ENCODE assay signal across 8 cellular contexts in genomic region chr1:27542463-27543273, GRCh38. TPM values are rescaled to one million over a fixed set of nuclear protein-coding genes. Genes with fewer than 3 reads are reported as not detected.
DNase-seq lines count a peak whose midpoint lies in the region; ATAC-seq, FAIRE-seq and TF ChIP-seq lines count a peak whose summit lies in the region.

No MANE protein-coding gene starts in this region.

- no peak overlapping the region for H2BK20ac ChIP-seq in H9 (ENCODE audit: low read depth, low read length, poor library complexity, severe bottlenecking)

- DNase-seq in H9, result no peak
- DNase-seq in SK-MEL-5 (ENCODE audit: low read depth, low spot score), result peak; percentile 51
- peak; percentile 17 for DNase-seq in endothelial cell of umbilical vein (ENCODE audit: low read depth, low spot score)
- no peak for DNase-seq in natural killer cell treated with Interleukin-12 subunit alpha and Interleukin-12 subunit beta and Interleukin-15 and Interleukin-18, amount 100 ng/mL, for 72 hours (ENCODE audit: low spot score)
- no peak for DNase-seq in SKM-1 treated with dmso at 0.1 percent for 144 hours (lab: John Stamatoyannopoulos, UW; ENCODE audit: unreplicated experiment)
- no peak for DNase-seq in endothelial cell (ENCODE audit: low spot score)
- no peak for DNase-seq in pons (ENCODE audit: low spot score)

- H3K4me3 Mint-ChIP-seq in H9, result no peak overlapping the region
- no peak overlapping the region for H3K4me3 Mint-ChIP-seq in natural killer cell treated with Interleukin-12 subunit alpha and Interleukin-12 subunit beta and Interleukin-15 and Interleukin-18, amount 100 ng/mL, for 72 hours
- no peak overlapping the region for H3K4me3 Mint-ChIP-seq in endothelial cell (ENCODE audit: unreplicated experiment)

- H3K36me3 ChIP-seq in endothelial cell of umbilical vein (ENCODE audit: control insufficient read depth in 2 of 2, extremely low read depth in 1 of 2, insufficient read depth in 2 of 2, low read length in 2 of 2), result peaks cover 0 to 19% of the 10 kb centered on the region in 2 experiments

- peak; percentile 30 to 32 for ATAC-seq in natural killer cell treated with Interleukin-12 subunit alpha and Interleukin-12 subunit beta and Interleukin-15 and Interleukin-18, amount 100 ng/mL, for 72 hours
- ATAC-seq in HG03342 (IDR thresholded peaks at IDR 0.05; ENCODE audit: unreplicated experiment), result no peak

- H3K9me3 ChIP-seq in H9 (ENCODE audit: control insufficient read depth, low read depth, low read length) (no peaks in the 10 kb centered on the region), endothelial cell of umbilical vein (replicated peaks; ENCODE audit: control insufficient read depth, insufficient read depth, low read length) (no peaks in the 10 kb centered on the region)

- peaks cover 11% of the 10 kb centered on the region; the same call in 1 of the 2 replicates for H3K4me1 ChIP-seq in H9 (ENCODE audit: insufficient read depth, low read length)
- peaks cover 9% of the 10 kb centered on the region for H3K4me1 ChIP-seq in endothelial cell of umbilical vein (ENCODE audit: control insufficient read depth, extremely low read depth, insufficient read depth, low read length)

- H2BK120ac ChIP-seq in H9 (ENCODE audit: low read depth, low read length, poor library complexity, severe bottlenecking), result no peak overlapping the region

- no peak overlapping the region for H3K18ac ChIP-seq in H9 (ENCODE audit: insufficient read length, low read depth, low read length)

- in situ Hi-C loops in SK-MEL-5 (cut with HindIII; ENCODE audit: low pct_unique_long_range_greater_than_20kb, low sequenced_read_pairs), result no loop called here

- H4K5ac ChIP-seq in H9 (ENCODE audit: insufficient read length, low read depth, low read length), result no peak overlapping the region

- no peak overlapping the region for H4K91ac ChIP-seq in H9 (ENCODE audit: insufficient read length, low read depth, low read length)

- CTCF ChIA-PET in endothelial cell of umbilical vein (lab: Charles Lee), result interaction anchor here (1.0 to 2.6 kb wide), 2 partner anchors 10 to 14 kb away, joined by 4 to 16 read pairs; no protein-coding TSS in a partner anchor

- H2BK5ac ChIP-seq in H9 (ENCODE audit: insufficient read length, low read length), result no peak overlapping the region

- H3K4me2 ChIP-seq in H9 (ENCODE audit: insufficient read depth, insufficient read length, low read length) (no peak overlapping the region), endothelial cell of umbilical vein (ENCODE audit: insufficient read depth, low read length) (no peak overlapping the region)

- TF ChIP-seq CTCF in H9 (conservative IDR thresholded peaks at IDR 0.05), result no peak
- TF ChIP-seq CTCF in endothelial cell of umbilical vein (IDR thresholded peaks at IDR 0.05; ENCODE audit: extremely low read depth in 1 of 2, insufficient read depth in 1 of 2, low read depth in 1 of 2, low read length in 2 of 2), result no peak
- no peak for TF ChIP-seq CTCF in endothelial cell (IDR thresholded peaks at IDR 0.05; ENCODE audit: unreplicated experiment)

- H3K27me3 Mint-ChIP-seq in H9 (ENCODE audit: low read depth) (no peaks in the 10 kb centered on the region), endothelial cell (ENCODE audit: unreplicated experiment) (peaks cover 19% of the 10 kb centered on the region)
- no peaks in the 10 kb centered on the region for H3K27me3 Mint-ChIP-seq in natural killer cell treated with Interleukin-12 subunit alpha and Interleukin-12 subunit beta and Interleukin-15 and Interleukin-18, amount 100 ng/mL, for 72 hours

- no peak overlapping the region for H3K4me3 ChIP-seq in endothelial cell of umbilical vein (replicated peaks in 1 of 3; ENCODE audit: insufficient read depth in 1 of 3, low read depth in 1 of 3, low read length in 3 of 3)

- H2AFZ ChIP-seq in H9 (ENCODE audit: low read length) (no peak overlapping the region), endothelial cell of umbilical vein (ENCODE audit: low read depth, low read length) (no peak overlapping the region)

- no peak overlapping the region for H2AK5ac ChIP-seq in H9 (ENCODE audit: insufficient read length, low read length)

- no peak overlapping the region for H3K23ac ChIP-seq in H9 (ENCODE audit: insufficient read length, low read depth, low read length)

- intact Hi-C loops in endothelial cell of umbilical vein (cut with micrococcal nuclease), result no loop called here

- H3K14ac ChIP-seq in H9 (ENCODE audit: insufficient read depth, low read length), result no peak overlapping the region

- no TSS peak for BruUV-seq in endothelial cell of umbilical vein (replicated peaks; lab: Mats Ljungman, UMichigan)

- dilution Hi-C loops in endothelial cell of umbilical vein (cut with MboI; ENCODE audit: extremely low pct_ligation_motif_present, low sequenced_read_pairs), result no loop called here

- H3K9me1 ChIP-seq in endothelial cell of umbilical vein (replicated peaks; ENCODE audit: control insufficient read depth, extremely low read depth, insufficient read depth, low read length), result no peaks in the 10 kb centered on the region

- FAIRE-seq in endothelial cell of umbilical vein (lab: Jason Lieb, UNC), result peak; percentile 38

- H3K9ac ChIP-seq in H9 (ENCODE audit: extremely low read depth, insufficient read length, low read length), result no peak overlapping the region
- no peak overlapping the region for H3K9ac ChIP-seq in endothelial cell of umbilical vein (replicated peaks; ENCODE audit: extremely low read depth, insufficient read depth, low read length)

- H3K9me3 Mint-ChIP-seq in H9 (no peaks in the 10 kb centered on the region), endothelial cell (ENCODE audit: unreplicated experiment) (no peaks in the 10 kb centered on the region)
- no peaks in the 10 kb centered on the region for H3K9me3 Mint-ChIP-seq in natural killer cell treated with Interleukin-12 subunit alpha and Interleukin-12 subunit beta and Interleukin-15 and Interleukin-18, amount 100 ng/mL, for 72 hours

- TF ChIP-seq POLR2A in endothelial cell of umbilical vein (IDR thresholded peaks at IDR 0.05; ENCODE audit: low read depth, low read length), result no peak

- H3T11ph ChIP-seq in H9 (ENCODE audit: low read length), result no peak overlapping the region

- no peaks in the 10 kb centered on the region for H3K27me3 ChIP-seq in H9 (ENCODE audit: insufficient read depth, low read length)
- H3K27me3 ChIP-seq in endothelial cell of umbilical vein (ENCODE audit: control insufficient read depth in 2 of 2, insufficient read depth in 2 of 2, low read length in 2 of 2), result no peaks in the 10 kb centered on the region

- no peak overlapping the region for H3K4ac ChIP-seq in H9 (ENCODE audit: low read depth, low read length)

- POLR2A ChIA-PET in endothelial cell of umbilical vein (lab: Charles Lee), result no interaction called here

- H3K56ac ChIP-seq in H9 (ENCODE audit: insufficient read length, low read depth, low read length), result no peak overlapping the region

- H2BK15ac ChIP-seq in H9 (ENCODE audit: low read depth, low read length), result no peak overlapping the region

- H3K27ac ChIP-seq in H9 (ENCODE audit: insufficient read length, low read depth, low read length) (no peak overlapping the region), endothelial cell of umbilical vein (ENCODE audit: insufficient read depth, low read depth, low read length) (no peak overlapping the region)

- H2BK12ac ChIP-seq in H9 (ENCODE audit: insufficient read length, low read depth, low read length), result no peak overlapping the region

- H3K27ac Mint-ChIP-seq in H9 (peak overlapping the region; percentile 87 to 91 (median 87); a peak in 5 of 7 replicates), endothelial cell (ENCODE audit: unreplicated experiment) (no peak overlapping the region)
- no peak overlapping the region for H3K27ac Mint-ChIP-seq in natural killer cell treated with Interleukin-12 subunit alpha and Interleukin-12 subunit beta and Interleukin-15 and Interleukin-18, amount 100 ng/mL, for 72 hours

- no peaks in the 10 kb centered on the region for H3K79me1 ChIP-seq in H9 (ENCODE audit: insufficient read depth, low read depth, low read length, poor library complexity, severe bottlenecking)

- peaks cover 7 to 30% (median 24%) of the 10 kb centered on the region in 3 experiments; a peak in 6 of 7 replicates for H3K36me3 Mint-ChIP-seq in H9 (ENCODE audit: insufficient read depth in 1 of 3, low read depth in 3 of 3)
- H3K36me3 Mint-ChIP-seq in natural killer cell treated with Interleukin-12 subunit alpha and Interleukin-12 subunit beta and Interleukin-15 and Interleukin-18, amount 100 ng/mL, for 72 hours, result no peaks in the 10 kb centered on the region
- peaks cover 31% of the 10 kb centered on the region for H3K36me3 Mint-ChIP-seq in endothelial cell (ENCODE audit: low read depth, unreplicated experiment)

- no CpG with 5 or more reads among the region's 19 CpGs for WGBS in H9 (ENCODE audit: extremely low coverage, insufficient read length, low lambda C conversion rate)

- H3K4me1 Mint-ChIP-seq in H9, result peaks cover 32 to 36% of the 10 kb centered on the region in 2 experiments
- peaks cover 12 to 23% of the 10 kb centered on the region in 2 donors for H3K4me1 Mint-ChIP-seq in natural killer cell treated with Interleukin-12 subunit alpha and Interleukin-12 subunit beta and Interleukin-15 and Interleukin-18, amount 100 ng/mL, for 72 hours (ENCODE audit: low read depth in 2 of 2)
- peaks cover 25% of the 10 kb centered on the region for H3K4me1 Mint-ChIP-seq in endothelial cell (ENCODE audit: unreplicated experiment)

- H4K20me1 ChIP-seq in H9 (ENCODE audit: control insufficient read depth, insufficient read depth, insufficient read length) (no peaks in the 10 kb centered on the region), endothelial cell of umbilical vein (replicated peaks; ENCODE audit: control insufficient read depth, extremely low read depth, insufficient read depth, low read length) (no peaks in the 10 kb centered on the region)

- no peaks in the 10 kb centered on the region for H3K23me2 ChIP-seq in H9 (ENCODE audit: insufficient read length, low read depth, low read length, poor library complexity, severe bottlenecking)

- H3K79me2 ChIP-seq in H9 (ENCODE audit: insufficient read depth, low read length) (no peaks in the 10 kb centered on the region), endothelial cell of umbilical vein (ENCODE audit: control insufficient read depth, insufficient read depth, low read length) (no peaks in the 10 kb centered on the region)

- no peak overlapping the region for H4K8ac ChIP-seq in H9 (replicated peaks; ENCODE audit: insufficient read length, low read depth, low read length)

RNA-seq across cellular contexts. Expression of gene WASF2, which starts 52.7 kb away (rescaled TPM):
- total RNA-seq in H9 (2021), result 65.9 and 69.2 TPM in 2 replicates
- 9.7 and 11.0 TPM in 2 replicates for total RNA-seq in SK-MEL-5 (2014; rRNA removed; shearing (Covaris generic))
- 44.4 and 54.5 TPM in 2 replicates for polyA plus RNA-seq in SK-MEL-5 (2015; cell fraction: cytosol; rRNA removed)
- 14.4 and 22.1 TPM in 2 replicates for polyA plus RNA-seq in SK-MEL-5 (2015; cell fraction: nucleus; rRNA removed)
- 169 and 172 TPM in 2 replicates for total RNA-seq in endothelial cell of umbilical vein
- polyA plus RNA-seq in endothelial cell of umbilical vein, result 75.3 and 76.9 TPM in 2 replicates
- polyA plus RNA-seq in endothelial cell of umbilical vein (2011; cell fraction: cytosol; rRNA removed), result 78.3 and 83.2 TPM in 2 replicates
- polyA plus RNA-seq in endothelial cell of umbilical vein (2011; cell fraction: nucleus; rRNA removed), result 87.5 and 93.8 TPM in 2 replicates
- 61.5 and 65.7 TPM in 2 replicates for polyA plus RNA-seq in endothelial cell of umbilical vein (2012)
- 104 and 109 TPM in 2 replicates for polyA minus RNA-seq in endothelial cell of umbilical vein
- polyA minus RNA-seq in endothelial cell of umbilical vein (2011; cell fraction: cytosol; rRNA and poly(A)+ RNA removed), result 33.6 TPM
- polyA minus RNA-seq in endothelial cell of umbilical vein (2011; cell fraction: nucleus; rRNA and poly(A)+ RNA removed), result 64.5 and 67.0 TPM in 2 replicates
- total RNA-seq in natural killer cell treated with Interleukin-12 subunit alpha and Interleukin-12 subunit beta and Interleukin-15 and Interleukin-18, amount 100 ng/mL, for 72 hours, result 100 to 1,000 TPM in 1 of 2 donors, 10 to 100 TPM in 1; 97.7 to 110 TPM
- 272 TPM for total RNA-seq in endothelial cell (ENCODE audit: unreplicated experiment)

Comparison
In these comparisons a context has a peak if more than half of its experiments do, and no peak if none do; other contexts are left out.
1. DNase-seq: peak in SK-MEL-5 (single experiment) and endothelial cell of umbilical vein (single experiment); none in H9 (single experiment), natural killer cell treated with Interleukin-12 subunit alpha and Interleukin-12 subunit beta and Interleukin-15 and Interleukin-18, amount 100 ng/mL, for 72 hours (single experiment), SKM-1 treated with dmso at 0.1 percent for 144 hours (single experiment), endothelial cell (single experiment) and pons (single experiment).
2. H3K27ac Mint-ChIP-seq: peak in H9 (3 of 3); none in natural killer cell treated with Interleukin-12 subunit alpha and Interleukin-12 subunit beta and Interleukin-15 and Interleukin-18, amount 100 ng/mL, for 72 hours (0 of 2) and endothelial cell (single experiment).